8 cellular contexts compared by ENCODE assay signal in genomic region chr1:109776911-109777310, GRCh38. TPM values are rescaled to one million over a fixed set of nuclear protein-coding genes. Genes with fewer than 3 reads are reported as not detected.
DNase-seq lines count a peak whose midpoint lies in the region; ATAC-seq and TF ChIP-seq lines count a peak whose summit lies in the region.

No MANE protein-coding gene starts in this region.

- no peak overlapping the region for H3K4me2 ChIP-seq in Karpas-422 (ENCODE audit: low read depth, low read length, poor library complexity, severe bottlenecking)

- no peaks in the 10 kb centered on the region for H4K20me1 ChIP-seq in Karpas-422 (ENCODE audit: insufficient read depth, low read depth, low read length)

- no peaks in the 10 kb centered on the region for H3K9me2 ChIP-seq in Karpas-422 (replicated peaks; ENCODE audit: insufficient read depth, low read length)

- DNase-seq in AG10803 (ENCODE audit: low read depth), result peak; percentile 76
- peak; percentile 75 for DNase-seq in GM19238 (ENCODE audit: insufficient read length, low spot score)
- DNase-seq in Karpas-422, result peak; percentile 91
- DNase-seq in RWPE2 (ENCODE audit: low spot score), result peak; percentile 54
- DNase-seq in activated T-helper 2 cell treated with anti-CD3 and anti-CD28 coated beads, Interferon-gamma antibody, Interleukin-2, Interleukin-4, amounts not matched to agents 10 μg/mL and 5 μg/mL and 100 μg/mL, durations not matched to agents 14 hours and 24 hours and 36 hours (ENCODE audit: low spot score), result peak; percentile 71
- DNase-seq in fibroblast of villous mesenchyme (ENCODE audit: low read depth), result peak; percentile 84
- peak; percentile 76 for DNase-seq in omental fat pad (ENCODE audit: low spot score)
- no peak for DNase-seq in thoracic aorta (ENCODE audit: low spot score)

- H3K27me3 Mint-ChIP-seq in activated T-helper 2 cell treated with anti-CD3 and anti-CD28 coated beads, Interferon-gamma antibody, Interleukin-2, Interleukin-4, amounts not matched to agents 10 μg/mL and 5 μg/mL and 100 μg/mL, durations not matched to agents 14 hours and 24 hours and 36 hours (ENCODE audit: low read depth), result peaks cover 5% of the 10 kb centered on the region

- peaks cover 9% of the 10 kb centered on the region for H3K9me3 Mint-ChIP-seq in activated T-helper 2 cell treated with anti-CD3 and anti-CD28 coated beads, Interferon-gamma antibody, Interleukin-2, Interleukin-4, amounts not matched to agents 10 μg/mL and 5 μg/mL and 100 μg/mL, durations not matched to agents 14 hours and 24 hours and 36 hours

- H3K27ac ChIP-seq in Karpas-422 (ENCODE audit: low read length) (no peak overlapping the region), RWPE2 (ENCODE audit: poor library complexity, severe bottlenecking) (no peak overlapping the region), thoracic aorta (no peak overlapping the region)

- H3K9me3 ChIP-seq in Karpas-422 (ENCODE audit: low read length) (no peaks in the 10 kb centered on the region), RWPE2 (ENCODE audit: severe bottlenecking) (no peaks in the 10 kb centered on the region), thoracic aorta (no peaks in the 10 kb centered on the region)

- H3K4me1 Mint-ChIP-seq in activated T-helper 2 cell treated with anti-CD3 and anti-CD28 coated beads, Interferon-gamma antibody, Interleukin-2, Interleukin-4, amounts not matched to agents 10 μg/mL and 5 μg/mL and 100 μg/mL, durations not matched to agents 14 hours and 24 hours and 36 hours (ENCODE audit: low read depth), result peaks cover 21% of the 10 kb centered on the region

- TF ChIP-seq CTCF in AG10803 (conservative IDR thresholded peaks at IDR 0.05; ENCODE audit: low read length), result peak; percentile 96
- peak; percentile 92 for TF ChIP-seq CTCF in RWPE2 (IDR thresholded peaks at IDR 0.05; ENCODE audit: poor library complexity, severe bottlenecking)
- TF ChIP-seq CTCF in fibroblast of villous mesenchyme (IDR thresholded peaks at IDR 0.05; ENCODE audit: insufficient read depth, low read depth, low read length), result peak; percentile 96
- peak in 2 of 3 donors; percentile 93 to 94 for TF ChIP-seq CTCF in omental fat pad (IDR thresholded peaks at IDR 0.05)
- TF ChIP-seq CTCF in thoracic aorta (IDR thresholded peaks at IDR 0.05), result peak; percentile 96

- peaks cover 7% of the 10 kb centered on the region for H3K36me3 Mint-ChIP-seq in activated T-helper 2 cell treated with anti-CD3 and anti-CD28 coated beads, Interferon-gamma antibody, Interleukin-2, Interleukin-4, amounts not matched to agents 10 μg/mL and 5 μg/mL and 100 μg/mL, durations not matched to agents 14 hours and 24 hours and 36 hours (ENCODE audit: low read depth)

- H3K4me3 Mint-ChIP-seq in activated T-helper 2 cell treated with anti-CD3 and anti-CD28 coated beads, Interferon-gamma antibody, Interleukin-2, Interleukin-4, amounts not matched to agents 10 μg/mL and 5 μg/mL and 100 μg/mL, durations not matched to agents 14 hours and 24 hours and 36 hours (ENCODE audit: low read depth), result no peak overlapping the region

- H3K27ac Mint-ChIP-seq in activated T-helper 2 cell treated with anti-CD3 and anti-CD28 coated beads, Interferon-gamma antibody, Interleukin-2, Interleukin-4, amounts not matched to agents 10 μg/mL and 5 μg/mL and 100 μg/mL, durations not matched to agents 14 hours and 24 hours and 36 hours, result no peak overlapping the region

- no peaks in the 10 kb centered on the region for H3K79me2 ChIP-seq in Karpas-422 (ENCODE audit: low read length)

- H3K9ac ChIP-seq in Karpas-422 (ENCODE audit: low read length), result no peak overlapping the region

- H3K4me3 ChIP-seq in AG10803 (ENCODE audit: low read length), result no peak overlapping the region
- H3K4me3 ChIP-seq in Karpas-422 (ENCODE audit: low read length), result no peak overlapping the region
- no peak overlapping the region for H3K4me3 ChIP-seq in RWPE2 (ENCODE audit: severe bottlenecking)
- H3K4me3 ChIP-seq in fibroblast of villous mesenchyme (ENCODE audit: low read depth, low read length), result no peak overlapping the region
- no peak overlapping the region for H3K4me3 ChIP-seq in thoracic aorta

- H3K36me3 ChIP-seq in Karpas-422 (ENCODE audit: insufficient read depth, low read length) (no peaks in the 10 kb centered on the region), RWPE2 (ENCODE audit: low read depth) (no peaks in the 10 kb centered on the region), thoracic aorta (no peaks in the 10 kb centered on the region)

- H2AFZ ChIP-seq in Karpas-422 (ENCODE audit: low read length), result no peak overlapping the region

- H3K27me3 ChIP-seq in Karpas-422 (ENCODE audit: low read length), result no peaks in the 10 kb centered on the region
- no peaks in the 10 kb centered on the region for H3K27me3 ChIP-seq in RWPE2 (ENCODE audit: insufficient read depth, poor library complexity, severe bottlenecking)
- H3K27me3 ChIP-seq in thoracic aorta (replicated peaks; ENCODE audit: insufficient read depth), result no peaks in the 10 kb centered on the region

- intact Hi-C loops in activated T-helper 2 cell treated with anti-CD3 and anti-CD28 coated beads, Interferon-gamma antibody, Interleukin-2, Interleukin-4, amounts not matched to agents 10 μg/mL and 5 μg/mL and 100 μg/mL, durations not matched to agents 14 hours and 24 hours and 36 hours (cut with micrococcal nuclease), result loop anchor here (1.0 to 2.0 kb wide), 3 partner anchors 134 to 234 kb away; partner anchors contain the start of genes AHCYL1 and CSF1

- ATAC-seq in RWPE2 (ENCODE audit: low read depth) (peak; percentile 77), omental fat pad (ENCODE audit: low FRiP score) (peak; percentile 70), thoracic aorta (ENCODE audit: insufficient number of reproducible peaks, low FRiP score, low read depth) (peak; percentile 56)

- H3K4me1 ChIP-seq in Karpas-422 (ENCODE audit: low read length) (no peaks in the 10 kb centered on the region), RWPE2 (ENCODE audit: insufficient read depth, poor library complexity, severe bottlenecking) (peaks cover 2% of the 10 kb centered on the region), thoracic aorta (ENCODE audit: control insufficient read depth in 1 of 2, low read depth in 2 of 2) (no peaks in the 10 kb centered on the region)

RNA-seq across cellular contexts. Expression of gene EPS8L3, which starts 13.2 kb away (rescaled TPM):
- not detected in 2 replicates for total RNA-seq in Karpas-422 (2014; rRNA removed; shearing (Covaris generic); ENCODE audit: low replicate concordance)
- total RNA-seq in activated T-helper 2 cell treated with anti-CD3 and anti-CD28 coated beads, Interferon-gamma antibody, Interleukin-2, Interleukin-4, amounts not matched to agents 10 μg/mL and 5 μg/mL and 100 μg/mL, durations not matched to agents 14 hours and 24 hours and 36 hours, result not detected in 2 replicates
- total RNA-seq in fibroblast of villous mesenchyme (not detected in 2 replicates), omental fat pad (not detected), thoracic aorta (1 to 10 TPM in 1 of 2 donors, not detected in 1; 1.1 TPM)

RNA-seq across cellular contexts. Expression of gene GSTM3, which starts 36.1 kb away (rescaled TPM):
- not detected in 2 replicates for total RNA-seq in Karpas-422 (2014; rRNA removed; shearing (Covaris generic); ENCODE audit: low replicate concordance)
- total RNA-seq in activated T-helper 2 cell treated with anti-CD3 and anti-CD28 coated beads, Interferon-gamma antibody, Interleukin-2, Interleukin-4, amounts not matched to agents 10 μg/mL and 5 μg/mL and 100 μg/mL, durations not matched to agents 14 hours and 24 hours and 36 hours, result 11.2 and 13.6 TPM in 2 replicates
- 84.7 and 104 TPM in 2 replicates for total RNA-seq in fibroblast of villous mesenchyme
- 100 to 1,000 TPM in 1 of 4 donors, 10 to 100 TPM in 3; 34.4 to 223 (median 62.8) TPM for total RNA-seq in omental fat pad
- total RNA-seq in thoracic aorta, result 10 to 100 TPM; 33.1 to 68.6 TPM

Comparison
In these comparisons a context has a peak if more than half of its experiments do, and no peak if none do; other contexts are left out.
1. RNA of gene GSTM3, which starts 36.1 kb away (total RNA-seq): 84.7 to 104 TPM in fibroblast of villous mesenchyme, 33.1 to 68.6 TPM in thoracic aorta, 34.4 to 223 TPM in omental fat pad and 11.2 to 13.6 TPM in activated T-helper 2 cell treated with anti-CD3 and anti-CD28 coated beads, Interferon-gamma antibody, Interleukin-2, Interleukin-4, amounts not matched to agents 10 μg/mL and 5 μg/mL and 100 μg/mL, durations not matched to agents 14 hours and 24 hours and 36 hours; not detected in Karpas-422; every median in the first group is over 10 times any median in the second.
2. Peak in every context shown above with its lines, with median percentiles within 50 percentile points of each other: CTCF ChIP-seq and ATAC-seq.